Comparison of ENCODE assay signal across 1 cellular context in the genomic region with DNA sequence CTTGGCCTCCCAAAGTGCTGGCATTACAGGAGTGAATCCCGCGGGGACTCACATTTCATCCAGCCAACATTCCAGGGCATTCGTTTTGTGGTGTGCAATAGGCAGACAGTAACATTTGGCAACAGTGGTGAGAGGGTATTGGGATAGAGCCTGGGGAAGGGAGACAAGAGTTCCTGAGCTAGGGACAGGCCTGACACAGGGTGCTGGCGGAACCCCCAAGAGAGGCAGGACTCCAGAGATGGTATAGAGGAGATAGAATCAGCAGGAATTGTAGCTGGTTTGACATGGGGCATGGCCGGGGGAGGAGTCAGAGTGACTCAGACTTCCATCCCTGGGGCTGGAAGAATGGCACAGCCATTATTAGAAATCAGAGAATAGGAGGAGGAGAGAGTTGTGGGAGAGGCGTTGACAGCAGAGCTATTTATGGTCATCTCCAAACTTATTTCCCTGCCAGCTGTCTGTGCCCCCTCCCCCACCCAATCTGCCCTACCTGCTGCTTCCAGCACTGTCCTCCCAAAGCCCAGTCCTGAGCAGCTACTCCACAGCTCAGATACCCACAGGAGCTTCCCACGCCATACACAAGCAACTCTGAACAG.
TF ChIP-seq lines count a peak whose summit lies in the region.

No MANE protein-coding gene starts in this region.

TF ChIP-seq in HEK293, 187 proteins besides CTCF, POLR2A, EP300 and RAD21 (continued from another document and continues in another):
- TF ChIP-seq, protein P1, sequence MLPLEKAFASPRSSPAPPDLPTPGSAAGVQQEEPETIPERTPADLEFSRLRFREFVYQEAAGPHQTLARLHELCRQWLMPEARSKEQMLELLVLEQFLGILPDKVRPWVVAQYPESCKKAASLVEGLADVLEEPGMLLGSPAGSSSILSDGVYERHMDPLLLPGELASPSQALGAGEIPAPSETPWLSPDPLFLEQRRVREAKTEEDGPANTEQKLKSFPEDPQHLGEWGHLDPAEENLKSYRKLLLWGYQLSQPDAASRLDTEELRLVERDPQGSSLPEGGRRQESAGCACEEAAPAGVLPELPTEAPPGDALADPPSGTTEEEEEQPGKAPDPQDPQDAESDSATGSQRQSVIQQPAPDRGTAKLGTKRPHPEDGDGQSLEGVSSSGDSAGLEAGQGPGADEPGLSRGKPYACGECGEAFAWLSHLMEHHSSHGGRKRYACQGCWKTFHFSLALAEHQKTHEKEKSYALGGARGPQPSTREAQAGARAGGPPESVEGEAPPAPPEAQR (tag by site-specific recombination; IDR thresholded peaks at IDR 0.05): no peak
- TF ChIP-seq ZNF624 (tag by site-specific recombination; IDR thresholded peaks at IDR 0.05) (no peak), ZNF366 (tag by site-specific recombination; conservative IDR thresholded peaks at IDR 0.05) (no peak; the same call in 1 of the 2 replicates), KLF10 (tag by site-specific recombination; IDR thresholded peaks at IDR 0.05) (no peak), ZBTB20 (tag by site-specific recombination; IDR thresholded peaks at IDR 0.05) (no peak), ZNF658 (tag by site-specific recombination; IDR thresholded peaks at IDR 0.05) (no peak), MZF1 (tag by site-specific recombination; IDR thresholded peaks at IDR 0.05; ENCODE audit: borderline replicate concordance) (no peak), ZNF76 (tag by site-specific recombination; IDR thresholded peaks at IDR 0.05; ENCODE audit: borderline replicate concordance, low read depth) (no peak), ZNF174 (tag by site-specific recombination; IDR thresholded peaks at IDR 0.05) (no peak), KLF9 (tag by site-specific recombination; IDR thresholded peaks at IDR 0.05; ENCODE audit: low read depth) (no peak), ZSCAN30 (tag by site-specific recombination; IDR thresholded peaks at IDR 0.05) (no peak), ZNF660 (tag by site-specific recombination; IDR thresholded peaks at IDR 0.05) (no peak), ZNF391 (tag by site-specific recombination; IDR thresholded peaks at IDR 0.05; ENCODE audit: borderline replicate concordance, low read depth) (no peak), ZNF211 (tag by site-specific recombination; IDR thresholded peaks at IDR 0.05; ENCODE audit: low read depth) (no peak), ZNF623 (tag by site-specific recombination; IDR thresholded peaks at IDR 0.05) (no peak), ZNF560 (tag by site-specific recombination; IDR thresholded peaks at IDR 0.05; ENCODE audit: borderline replicate concordance) (no peak), BCL11B (tag by site-specific recombination; IDR thresholded peaks at IDR 0.05; ENCODE audit: low read depth) (no peak), ZNF274 (IDR thresholded peaks at IDR 0.05; ENCODE audit: low read length) (no peak), ZNF274 (tag by site-specific recombination; IDR thresholded peaks at IDR 0.05; ENCODE audit: borderline replicate concordance) (no peak), ZNF335 (tag by site-specific recombination; conservative IDR thresholded peaks at IDR 0.05) (0 out of 2 replicates have a peak, but pooled peaks have one; percentile 5), ZBTB17 (tag by site-specific recombination; IDR thresholded peaks at IDR 0.05) (peak; percentile 67; the same call in 1 of the 2 replicates), PRDM1 (tag by site-specific recombination; IDR thresholded peaks at IDR 0.05) (peak; percentile 65; the same call in 1 of the 2 replicates), ZNF169 (tag by site-specific recombination; IDR thresholded peaks at IDR 0.05) (no peak), ZNF707 (tag by site-specific recombination; IDR thresholded peaks at IDR 0.05) (no peak), SALL2 (tag by site-specific recombination; IDR thresholded peaks at IDR 0.05; ENCODE audit: borderline replicate concordance) (no peak), ZNF350 (tag by site-specific recombination; IDR thresholded peaks at IDR 0.05) (no peak), ZNF23 (tag by site-specific recombination; IDR thresholded peaks at IDR 0.05; ENCODE audit: borderline replicate concordance) (no peak), ZNF341 (tag by site-specific recombination; IDR thresholded peaks at IDR 0.05; ENCODE audit: low read depth) (peak; percentile 49), ZNF529 (tag by site-specific recombination; IDR thresholded peaks at IDR 0.05; ENCODE audit: insufficient replicate concordance) (no peak), ZNF292 (tag by site-specific recombination; IDR thresholded peaks at IDR 0.05; ENCODE audit: borderline replicate concordance, low read depth) (no peak)
- TF ChIP-seq, protein P2, sequence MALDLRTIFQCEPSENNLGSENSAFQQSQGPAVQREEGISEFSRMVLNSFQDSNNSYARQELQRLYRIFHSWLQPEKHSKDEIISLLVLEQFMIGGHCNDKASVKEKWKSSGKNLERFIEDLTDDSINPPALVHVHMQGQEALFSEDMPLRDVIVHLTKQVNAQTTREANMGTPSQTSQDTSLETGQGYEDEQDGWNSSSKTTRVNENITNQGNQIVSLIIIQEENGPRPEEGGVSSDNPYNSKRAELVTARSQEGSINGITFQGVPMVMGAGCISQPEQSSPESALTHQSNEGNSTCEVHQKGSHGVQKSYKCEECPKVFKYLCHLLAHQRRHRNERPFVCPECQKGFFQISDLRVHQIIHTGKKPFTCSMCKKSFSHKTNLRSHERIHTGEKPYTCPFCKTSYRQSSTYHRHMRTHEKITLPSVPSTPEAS (tag by site-specific recombination; IDR thresholded peaks at IDR 0.05): no peak
- TF ChIP-seq, protein P3, sequence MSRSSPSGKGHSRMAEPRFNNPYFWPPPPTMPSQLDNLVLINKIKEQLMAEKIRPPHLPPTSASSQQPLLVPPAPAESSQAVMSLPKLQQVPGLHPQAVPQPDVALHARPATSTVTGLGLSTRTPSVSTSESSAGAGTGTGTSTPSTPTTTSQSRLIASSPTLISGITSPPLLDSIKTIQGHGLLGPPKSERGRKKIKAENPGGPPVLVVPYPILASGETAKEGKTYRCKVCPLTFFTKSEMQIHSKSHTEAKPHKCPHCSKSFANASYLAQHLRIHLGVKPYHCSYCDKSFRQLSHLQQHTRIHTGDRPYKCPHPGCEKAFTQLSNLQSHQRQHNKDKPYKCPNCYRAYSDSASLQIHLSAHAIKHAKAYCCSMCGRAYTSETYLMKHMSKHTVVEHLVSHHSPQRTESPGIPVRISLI (tag by site-specific recombination; IDR thresholded peaks at IDR 0.05): no peak
- TF ChIP-seq, protein P4, sequence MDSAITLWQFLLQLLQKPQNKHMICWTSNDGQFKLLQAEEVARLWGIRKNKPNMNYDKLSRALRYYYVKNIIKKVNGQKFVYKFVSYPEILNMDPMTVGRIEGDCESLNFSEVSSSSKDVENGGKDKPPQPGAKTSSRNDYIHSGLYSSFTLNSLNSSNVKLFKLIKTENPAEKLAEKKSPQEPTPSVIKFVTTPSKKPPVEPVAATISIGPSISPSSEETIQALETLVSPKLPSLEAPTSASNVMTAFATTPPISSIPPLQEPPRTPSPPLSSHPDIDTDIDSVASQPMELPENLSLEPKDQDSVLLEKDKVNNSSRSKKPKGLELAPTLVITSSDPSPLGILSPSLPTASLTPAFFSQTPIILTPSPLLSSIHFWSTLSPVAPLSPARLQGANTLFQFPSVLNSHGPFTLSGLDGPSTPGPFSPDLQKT (IDR thresholded peaks at IDR 0.05; ENCODE audit: borderline replicate concordance, low read depth, low read length): no peak
- TF ChIP-seq, protein P5, sequence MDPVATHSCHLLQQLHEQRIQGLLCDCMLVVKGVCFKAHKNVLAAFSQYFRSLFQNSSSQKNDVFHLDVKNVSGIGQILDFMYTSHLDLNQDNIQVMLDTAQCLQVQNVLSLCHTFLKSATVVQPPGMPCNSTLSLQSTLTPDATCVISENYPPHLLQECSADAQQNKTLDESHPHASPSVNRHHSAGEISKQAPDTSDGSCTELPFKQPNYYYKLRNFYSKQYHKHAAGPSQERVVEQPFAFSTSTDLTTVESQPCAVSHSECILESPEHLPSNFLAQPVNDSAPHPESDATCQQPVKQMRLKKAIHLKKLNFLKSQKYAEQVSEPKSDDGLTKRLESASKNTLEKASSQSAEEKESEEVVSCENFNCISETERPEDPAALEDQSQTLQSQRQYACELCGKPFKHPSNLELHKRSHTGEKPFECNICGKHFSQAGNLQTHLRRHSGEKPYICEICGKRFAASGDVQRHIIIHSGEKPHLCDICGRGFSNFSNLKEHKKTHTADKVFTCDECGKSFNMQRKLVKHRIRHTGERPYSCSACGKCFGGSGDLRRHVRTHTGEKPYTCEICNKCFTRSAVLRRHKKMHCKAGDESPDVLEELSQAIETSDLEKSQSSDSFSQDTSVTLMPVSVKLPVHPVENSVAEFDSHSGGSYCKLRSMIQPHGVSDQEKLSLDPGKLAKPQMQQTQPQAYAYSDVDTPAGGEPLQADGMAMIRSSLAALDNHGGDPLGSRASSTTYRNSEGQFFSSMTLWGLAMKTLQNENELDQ (tag by site-specific recombination; IDR thresholded peaks at IDR 0.05; ENCODE audit: low read depth): no peak
- TF ChIP-seq, protein P6, sequence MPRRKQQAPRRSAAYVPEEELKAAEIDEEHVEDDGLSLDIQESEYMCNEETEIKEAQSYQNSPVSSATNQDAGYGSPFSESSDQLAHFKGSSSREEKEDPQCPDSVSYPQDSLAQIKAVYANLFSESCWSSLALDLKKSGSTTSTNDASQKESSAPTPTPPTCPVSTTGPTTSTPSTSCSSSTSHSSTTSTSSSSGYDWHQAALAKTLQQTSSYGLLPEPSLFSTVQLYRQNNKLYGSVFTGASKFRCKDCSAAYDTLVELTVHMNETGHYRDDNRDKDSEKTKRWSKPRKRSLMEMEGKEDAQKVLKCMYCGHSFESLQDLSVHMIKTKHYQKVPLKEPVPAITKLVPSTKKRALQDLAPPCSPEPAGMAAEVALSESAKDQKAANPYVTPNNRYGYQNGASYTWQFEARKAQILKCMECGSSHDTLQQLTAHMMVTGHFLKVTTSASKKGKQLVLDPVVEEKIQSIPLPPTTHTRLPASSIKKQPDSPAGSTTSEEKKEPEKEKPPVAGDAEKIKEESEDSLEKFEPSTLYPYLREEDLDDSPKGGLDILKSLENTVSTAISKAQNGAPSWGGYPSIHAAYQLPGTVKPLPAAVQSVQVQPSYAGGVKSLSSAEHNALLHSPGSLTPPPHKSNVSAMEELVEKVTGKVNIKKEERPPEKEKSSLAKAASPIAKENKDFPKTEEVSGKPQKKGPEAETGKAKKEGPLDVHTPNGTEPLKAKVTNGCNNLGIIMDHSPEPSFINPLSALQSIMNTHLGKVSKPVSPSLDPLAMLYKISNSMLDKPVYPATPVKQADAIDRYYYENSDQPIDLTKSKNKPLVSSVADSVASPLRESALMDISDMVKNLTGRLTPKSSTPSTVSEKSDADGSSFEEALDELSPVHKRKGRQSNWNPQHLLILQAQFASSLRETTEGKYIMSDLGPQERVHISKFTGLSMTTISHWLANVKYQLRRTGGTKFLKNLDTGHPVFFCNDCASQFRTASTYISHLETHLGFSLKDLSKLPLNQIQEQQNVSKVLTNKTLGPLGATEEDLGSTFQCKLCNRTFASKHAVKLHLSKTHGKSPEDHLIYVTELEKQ (tag by site-specific recombination; IDR thresholded peaks at IDR 0.05; ENCODE audit: borderline replicate concordance): no peak
- TF ChIP-seq, protein P7, sequence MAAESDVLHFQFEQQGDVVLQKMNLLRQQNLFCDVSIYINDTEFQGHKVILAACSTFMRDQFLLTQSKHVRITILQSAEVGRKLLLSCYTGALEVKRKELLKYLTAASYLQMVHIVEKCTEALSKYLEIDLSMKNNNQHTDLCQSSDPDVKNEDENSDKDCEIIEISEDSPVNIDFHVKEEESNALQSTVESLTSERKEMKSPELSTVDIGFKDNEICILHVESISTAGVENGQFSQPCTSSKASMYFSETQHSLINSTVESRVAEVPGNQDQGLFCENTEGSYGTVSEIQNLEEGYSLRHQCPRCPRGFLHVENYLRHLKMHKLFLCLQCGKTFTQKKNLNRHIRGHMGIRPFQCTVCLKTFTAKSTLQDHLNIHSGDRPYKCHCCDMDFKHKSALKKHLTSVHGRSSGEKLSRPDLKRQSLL (tag by site-specific recombination; IDR thresholded peaks at IDR 0.05): no peak
- TF ChIP-seq, protein P8, sequence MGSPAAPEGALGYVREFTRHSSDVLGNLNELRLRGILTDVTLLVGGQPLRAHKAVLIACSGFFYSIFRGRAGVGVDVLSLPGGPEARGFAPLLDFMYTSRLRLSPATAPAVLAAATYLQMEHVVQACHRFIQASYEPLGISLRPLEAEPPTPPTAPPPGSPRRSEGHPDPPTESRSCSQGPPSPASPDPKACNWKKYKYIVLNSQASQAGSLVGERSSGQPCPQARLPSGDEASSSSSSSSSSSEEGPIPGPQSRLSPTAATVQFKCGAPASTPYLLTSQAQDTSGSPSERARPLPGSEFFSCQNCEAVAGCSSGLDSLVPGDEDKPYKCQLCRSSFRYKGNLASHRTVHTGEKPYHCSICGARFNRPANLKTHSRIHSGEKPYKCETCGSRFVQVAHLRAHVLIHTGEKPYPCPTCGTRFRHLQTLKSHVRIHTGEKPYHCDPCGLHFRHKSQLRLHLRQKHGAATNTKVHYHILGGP (tag by site-specific recombination; IDR thresholded peaks at IDR 0.05): no peak
- TF ChIP-seq, protein P9, sequence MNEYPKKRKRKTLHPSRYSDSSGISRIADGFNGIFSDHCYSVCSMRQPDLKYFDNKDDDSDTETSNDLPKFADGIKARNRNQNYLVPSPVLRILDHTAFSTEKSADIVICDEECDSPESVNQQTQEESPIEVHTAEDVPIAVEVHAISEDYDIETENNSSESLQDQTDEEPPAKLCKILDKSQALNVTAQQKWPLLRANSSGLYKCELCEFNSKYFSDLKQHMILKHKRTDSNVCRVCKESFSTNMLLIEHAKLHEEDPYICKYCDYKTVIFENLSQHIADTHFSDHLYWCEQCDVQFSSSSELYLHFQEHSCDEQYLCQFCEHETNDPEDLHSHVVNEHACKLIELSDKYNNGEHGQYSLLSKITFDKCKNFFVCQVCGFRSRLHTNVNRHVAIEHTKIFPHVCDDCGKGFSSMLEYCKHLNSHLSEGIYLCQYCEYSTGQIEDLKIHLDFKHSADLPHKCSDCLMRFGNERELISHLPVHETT (tag by site-specific recombination; IDR thresholded peaks at IDR 0.05): no peak
- TF ChIP-seq, protein P10, sequence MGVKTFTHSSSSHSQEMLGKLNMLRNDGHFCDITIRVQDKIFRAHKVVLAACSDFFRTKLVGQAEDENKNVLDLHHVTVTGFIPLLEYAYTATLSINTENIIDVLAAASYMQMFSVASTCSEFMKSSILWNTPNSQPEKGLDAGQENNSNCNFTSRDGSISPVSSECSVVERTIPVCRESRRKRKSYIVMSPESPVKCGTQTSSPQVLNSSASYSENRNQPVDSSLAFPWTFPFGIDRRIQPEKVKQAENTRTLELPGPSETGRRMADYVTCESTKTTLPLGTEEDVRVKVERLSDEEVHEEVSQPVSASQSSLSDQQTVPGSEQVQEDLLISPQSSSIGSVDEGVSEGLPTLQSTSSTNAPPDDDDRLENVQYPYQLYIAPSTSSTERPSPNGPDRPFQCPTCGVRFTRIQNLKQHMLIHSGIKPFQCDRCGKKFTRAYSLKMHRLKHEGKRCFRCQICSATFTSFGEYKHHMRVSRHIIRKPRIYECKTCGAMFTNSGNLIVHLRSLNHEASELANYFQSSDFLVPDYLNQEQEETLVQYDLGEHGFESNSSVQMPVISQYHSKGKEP (tag by site-specific recombination; IDR thresholded peaks at IDR 0.05): no peak
